In the genomic region with DNA sequence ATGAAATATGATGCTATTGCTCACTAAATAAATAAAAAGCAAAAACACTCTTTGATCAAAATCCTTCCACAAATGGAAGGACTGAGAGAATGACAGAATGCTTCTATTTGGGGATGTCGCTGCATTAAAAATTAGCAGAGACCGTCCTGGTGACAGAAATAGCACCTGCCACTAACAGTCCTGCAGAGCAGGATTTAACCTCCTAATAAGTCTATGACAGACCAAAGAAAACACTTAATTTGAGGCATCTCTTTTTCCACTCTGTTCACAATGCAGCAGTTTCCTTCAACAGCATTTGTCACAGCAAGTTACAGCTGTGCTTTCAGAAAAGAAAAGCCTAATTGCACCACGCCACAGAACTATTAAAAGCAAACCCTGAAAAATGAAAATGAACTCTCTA, we compare ENCODE assay signal across 16 cellular contexts.
DNase-seq lines count a peak whose midpoint lies in the region; ATAC-seq lines count a peak whose summit lies in the region.
"Had no signal": no experiment of that assay in that cellular context is flagged by ENCODE, and none has a peak within 500 bp of the region (broad histone marks: within the 10 kb centered on the region; RNA-seq: fewer than 3 reads in every experiment).

No MANE protein-coding gene starts in this region.

- DNase-seq in DMS79 treated with DMSO at 0.1 percent for 48 hours (lab: John Stamatoyannopoulos, UW), result peak; percentile 22
- no peak for DNase-seq in DMS79 (lab: John Stamatoyannopoulos, UW)
- peak; percentile 14 for DNase-seq in dedifferentiated amniotic fluid mesenchymal stem cell (ENCODE audit: extremely low spot score)
- no peak for DNase-seq in substantia nigra (lab: John Stamatoyannopoulos, UW)
- no peak for DNase-seq in stimulated activated CD8-positive, alpha-beta memory T cell treated with anti-CD3 and anti-CD28 coated beads, Interleukin-4, amount 100 ng/mL, for 48 hours
- DNase-seq: activated B cell treated with CpG ODN at 0.5 μM for 24 hours, activated T-cell treated with anti-CD3 and anti-CD28 coated beads for 4 hours, Caco-2, GOT3, Kasumi-1, mesendoderm, NCI-H446 had no signal

- ATAC-seq in HG03095 (IDR thresholded peaks at IDR 0.05; ENCODE audit: unreplicated experiment) (peak; percentile 63), GM21825 (IDR thresholded peaks at IDR 0.05; ENCODE audit: unreplicated experiment) (no peak), HG03097 (IDR thresholded peaks at IDR 0.05; ENCODE audit: low FRiP score, unreplicated experiment) (no peak)

- H3K27ac ChIP-seq in substantia nigra (ENCODE audit: low read depth, low read length, poor library complexity, severe bottlenecking), result peak overlapping the region; percentile 77
- H3K27ac ChIP-seq: epithelial cell of prostate had no signal

Comparison
In these comparisons a context has a peak if more than half of its experiments do, and no peak if none do; other contexts are left out.
1. DNase-seq: peak in DMS79 treated with DMSO at 0.1 percent for 48 hours (single experiment) and dedifferentiated amniotic fluid mesenchymal stem cell (single experiment); none in DMS79 (single experiment), substantia nigra (0 of 49) and stimulated activated CD8-positive, alpha-beta memory T cell treated with anti-CD3 and anti-CD28 coated beads, Interleukin-4, amount 100 ng/mL, for 48 hours (single experiment).